ENCODE assay signal across 10 cellular contexts in the genomic region with DNA sequence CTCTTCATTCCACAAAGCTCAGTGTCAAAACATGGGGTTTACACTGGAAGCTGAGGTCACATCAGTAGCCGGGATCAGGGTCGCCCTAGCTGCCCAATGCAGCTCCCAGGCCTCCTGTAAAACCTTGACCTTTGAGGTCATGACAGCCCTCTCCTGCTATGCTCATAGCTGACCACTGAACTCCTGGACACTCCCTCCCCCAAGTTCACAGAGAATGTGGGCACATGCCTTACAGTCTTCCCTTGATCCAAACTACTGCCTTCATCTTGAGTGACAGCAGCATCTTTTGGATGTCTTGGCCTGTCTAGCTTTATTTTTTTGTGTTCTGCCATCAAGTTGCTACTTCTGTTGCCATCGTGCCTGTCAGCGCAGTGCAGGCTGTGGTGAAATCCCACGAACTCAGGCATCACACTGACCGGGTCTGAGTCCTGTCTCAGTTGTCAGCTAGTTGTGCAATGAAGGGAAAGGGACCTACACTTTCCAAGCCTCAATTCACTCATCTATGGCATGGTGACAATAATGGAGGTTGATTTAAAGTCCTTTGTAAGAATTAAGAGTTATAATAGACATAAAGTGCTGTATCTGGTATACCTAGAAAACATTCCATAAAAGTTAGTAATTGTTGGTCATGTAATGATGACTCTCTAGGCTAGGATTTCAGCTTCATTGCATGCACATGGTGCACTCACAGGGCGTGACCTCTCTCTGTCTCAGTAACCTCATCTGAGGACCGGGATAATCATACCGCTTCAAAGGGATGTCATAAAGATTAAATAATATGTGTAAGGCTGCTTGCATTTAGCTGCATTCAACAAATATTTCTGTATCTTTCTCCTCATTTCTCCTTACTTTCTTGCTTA. TPM values are rescaled to one million over a fixed set of nuclear protein-coding genes. Genes with fewer than 3 reads are reported as not detected.
DNase-seq lines count a peak whose midpoint lies in the region; ATAC-seq, FAIRE-seq and TF ChIP-seq lines count a peak whose summit lies in the region.
"Had no signal": no experiment of that assay in that cellular context is flagged by ENCODE, and none has a peak within 500 bp of the region (broad histone marks: within the 10 kb centered on the region; RNA-seq: fewer than 3 reads in every experiment).

No MANE protein-coding gene starts in this region.

- H4K20me1 ChIP-seq in fibroblast of lung (ENCODE audit: control insufficient read depth, extremely low read depth, insufficient read depth, low read length), result no peaks in the 10 kb centered on the region

- intact Hi-C loops in vagina (cut with DNase I), result no loop called here

- TF ChIP-seq CTCF in fibroblast of lung (conservative IDR thresholded peaks at IDR 0.05 in 1 of 2, IDR thresholded peaks at IDR 0.05 in 1 of 2; ENCODE audit: low read depth in 1 of 2, low read length in 2 of 2) (no peak), vagina (IDR thresholded peaks at IDR 0.05) (no peak)

- H3K4me2 ChIP-seq in fibroblast of lung (ENCODE audit: extremely low read depth, insufficient read depth, low read length), result peak overlapping the region; percentile 75

- H3K9me3 ChIP-seq in fibroblast of lung (ENCODE audit: control insufficient read depth, insufficient read depth, low read depth, low read length) (no peaks in the 10 kb centered on the region), vagina (no peaks in the 10 kb centered on the region)

- no peaks in the 10 kb centered on the region for H3K79me2 ChIP-seq in fibroblast of lung (ENCODE audit: control insufficient read depth, insufficient read depth, low read length)

- DNase-seq in HCEC 1CT (peak; percentile 96), RCC 7860 (ENCODE audit: low spot score) (peak; percentile 92), fibroblast of lung (ENCODE audit: low read depth in 2 of 2) (peak; percentile 88 to 96), stromal cell of bone marrow (ENCODE audit: low read depth) (peak; percentile 76), vagina (ENCODE audit: extremely low spot score in 2 of 2) (no peak), NCI-H524 (lab: John Stamatoyannopoulos, UW) (no peak)
- DNase-seq: NCI-H2081, posterior cingulate gyrus, T-helper 17 cell had no signal

- H3K4me1 ChIP-seq in fibroblast of lung (ENCODE audit: control insufficient read depth, extremely low read depth, insufficient read depth, low read length) (peaks cover 17% of the 10 kb centered on the region), vagina (no peaks in the 10 kb centered on the region)

- ATAC-seq in HG02938 (IDR thresholded peaks at IDR 0.05; ENCODE audit: unreplicated experiment), result no peak
- ATAC-seq: T-helper 17 cell had no signal

- no peak for TF ChIP-seq POLR2A in vagina (IDR thresholded peaks at IDR 0.05)

- H3K4me3 ChIP-seq in fibroblast of lung (replicated peaks in 1 of 4; ENCODE audit: control extremely low read depth in 1 of 4, insufficient read depth in 1 of 4, low read depth in 3 of 4, low read length in 4 of 4) (no peak overlapping the region), vagina (no peak overlapping the region)

- no peaks in the 10 kb centered on the region for H3K27me3 ChIP-seq in fibroblast of lung (ENCODE audit: control insufficient read depth, insufficient read depth, low read length)
- no peaks in the 10 kb centered on the region for H3K27me3 ChIP-seq in vagina

- no peak overlapping the region for H2AFZ ChIP-seq in fibroblast of lung (ENCODE audit: low read length)

- peak overlapping the region; percentile 87 for H3K27ac ChIP-seq in fibroblast of lung (ENCODE audit: insufficient read depth, low read length)
- no peak overlapping the region for H3K27ac ChIP-seq in vagina

- H3K36me3 ChIP-seq in fibroblast of lung (ENCODE audit: control insufficient read depth, insufficient read depth, low read length) (no peaks in the 10 kb centered on the region), vagina (no peaks in the 10 kb centered on the region)

- no peak overlapping the region for H3K9ac ChIP-seq in fibroblast of lung (ENCODE audit: insufficient read depth, low read length)

- peak; percentile 97 for FAIRE-seq in RCC 7860 (lab: Jason Lieb, UNC)

RNA-seq across cellular contexts. Expression of a gene that starts 16.5 kb away (rescaled TPM):
- 0.17 TPM in 1 of 2 replicates, not detected in the other for total RNA-seq in fibroblast of lung
- polyA plus RNA-seq in fibroblast of lung, result 0.25 and 0.36 TPM in 2 replicates
- polyA plus RNA-seq in fibroblast of lung (2012), result 0.25 TPM in 1 of 2 replicates, not detected in the other
- not detected in 2 replicates for polyA minus RNA-seq in fibroblast of lung (ENCODE audit: low replicate concordance)
- total RNA-seq in vagina, result 33.6 TPM

Comparison
In these comparisons a context has a peak if more than half of its experiments do, and no peak if none do; other contexts are left out.
1. DNase-seq: peak in HCEC 1CT (single experiment), RCC 7860 (single experiment), fibroblast of lung (2 of 2) and stromal cell of bone marrow (single experiment); none in vagina (0 of 2) and NCI-H524 (0 of 2).
2. RNA of a gene that starts 16.5 kb away (total RNA-seq): 33.6 TPM in vagina (single experiment); 0.17 TPM in fibroblast of lung; every median in the first group is over 10 times any median in the second.